Comparison of ENCODE assay signal across 12 cellular contexts in genomic region chr7:70016044-70016770, GRCh38.
A peak's percentile ranks its signal among the peaks of the same experiment; 100 is the strongest.
DNase-seq lines count a peak whose midpoint lies in the region; ATAC-seq and TF ChIP-seq lines count a peak whose summit lies in the region.
"Had no signal": no experiment of that assay in that cellular context is flagged by ENCODE, and none has a peak within 500 bp of the region (broad histone marks: within the 10 kb centered on the region; RNA-seq: fewer than 3 reads in every experiment).

No MANE protein-coding gene starts in this region.

- no peaks in the 10 kb centered on the region for H3K27me3 ChIP-seq in SK-N-SH (ENCODE audit: insufficient read depth)
- H3K27me3 ChIP-seq in esophagus muscularis mucosa = no peaks in the 10 kb centered on the region
- H3K27me3 ChIP-seq: upper lobe of left lung had no signal

- H2AFZ ChIP-seq in SK-N-SH (ENCODE audit: low read depth) = no peak overlapping the region

- peak overlapping the region; percentile 37 for H3K27ac Mint-ChIP-seq in nephron progenitor cell
- H3K27ac Mint-ChIP-seq: activated naive CD4-positive, alpha-beta T cell treated with anti-CD3 and anti-CD28 coated beads, Interleukin-2, amount 50 U/mL, for 72 hours; natural killer cell treated with Interleukin-12 subunit alpha and Interleukin-12 subunit beta and Interleukin-15 and Interleukin-18, amount 100 ng/mL, for 72 hours had no signal

- no peaks in the 10 kb centered on the region for H3K9me3 Mint-ChIP-seq in nephron progenitor cell
- H3K9me3 Mint-ChIP-seq: natural killer cell treated with Interleukin-12 subunit alpha and Interleukin-12 subunit beta and Interleukin-15 and Interleukin-18, amount 100 ng/mL, for 72 hours had no signal

- CTCF ChIA-PET in SK-N-SH (lab: Yijun Ruan, JAX) = interaction anchor here (1.8 kb wide), 1 partner anchor 57 kb away, joined by 5 read pairs; no protein-coding TSS in a partner anchor

- no peak for TF ChIP-seq POLR2A in esophagus muscularis mucosa (IDR thresholded peaks at IDR 0.05; ENCODE audit: low read depth)

- POLR2A ChIA-PET in SK-N-SH (lab: Yijun Ruan, JAX) = no interaction called here

- no peaks in the 10 kb centered on the region for H4K20me1 ChIP-seq in SK-N-SH (ENCODE audit: insufficient read depth)

- intact Hi-C loops in esophagus muscularis mucosa (cut with DNase I) = no loop called here

- H3K9ac ChIP-seq in SK-N-SH = no peak overlapping the region

- H3K4me3 ChIP-seq in AG10803 (ENCODE audit: low read length) (no peak overlapping the region), SK-N-SH (ENCODE audit: low read depth in 2 of 2, low read length in 1 of 2) (0 out of 4 replicates have a peak overlapping the region, but pooled peaks of 1 of the 2 experiments have one; percentile 8), fibroblast of pulmonary artery (replicated peaks; ENCODE audit: low read depth, low read length) (no peak overlapping the region), esophagus muscularis mucosa (no peak overlapping the region)
- H3K4me3 ChIP-seq: upper lobe of left lung had no signal

- no peak for ATAC-seq in GM19328 (IDR thresholded peaks at IDR 0.05; ENCODE audit: unreplicated experiment)
- ATAC-seq: activated naive CD4-positive, alpha-beta T cell treated with anti-CD3 and anti-CD28 coated beads, Interleukin-2, amount 50 U/mL, for 72 hours; natural killer cell treated with Interleukin-12 subunit alpha and Interleukin-12 subunit beta and Interleukin-15 and Interleukin-18, amount 100 ng/mL, for 72 hours had no signal

- H3K4me1 ChIP-seq in SK-N-SH (ENCODE audit: control insufficient read depth in 1 of 2, insufficient read depth in 2 of 2, low read depth in 1 of 2, low read length in 1 of 2) (peaks cover 11 to 17% of the 10 kb centered on the region in 2 experiments; a peak in 3 of 4 replicates), esophagus muscularis mucosa (peaks cover 12 to 29% (median 25%) of the 10 kb centered on the region in 4 donors)
- H3K4me1 ChIP-seq: upper lobe of left lung had no signal

- no peak overlapping the region for H3K4me3 Mint-ChIP-seq in nephron progenitor cell
- H3K4me3 Mint-ChIP-seq: natural killer cell treated with Interleukin-12 subunit alpha and Interleukin-12 subunit beta and Interleukin-15 and Interleukin-18, amount 100 ng/mL, for 72 hours had no signal

- TF ChIP-seq EP300 in SK-N-SH (IDR thresholded peaks at IDR 0.05; ENCODE audit: borderline replicate concordance in 1 of 2, low read depth in 1 of 2, low read length in 1 of 2) (0 out of 4 replicates have a peak, but pooled peaks of 1 of the 2 experiments have one; percentile 43), esophagus muscularis mucosa (IDR thresholded peaks at IDR 0.05) (no peak)

- H3K4me2 ChIP-seq in SK-N-SH = peak overlapping the region; percentile 56

- H3K36me3 Mint-ChIP-seq in nephron progenitor cell (ENCODE audit: low read depth) = no peaks in the 10 kb centered on the region
- H3K36me3 Mint-ChIP-seq: natural killer cell treated with Interleukin-12 subunit alpha and Interleukin-12 subunit beta and Interleukin-15 and Interleukin-18, amount 100 ng/mL, for 72 hours had no signal

- H3K27me3 Mint-ChIP-seq in nephron progenitor cell (ENCODE audit: low read depth, poor library complexity) = no peaks in the 10 kb centered on the region

- H3K4me1 Mint-ChIP-seq in nephron progenitor cell = peaks cover 52% of the 10 kb centered on the region

- H3F3A ChIP-seq in SK-N-SH (replicated peaks; ENCODE audit: insufficient read depth) = peaks cover 9% of the 10 kb centered on the region

- no peaks in the 10 kb centered on the region for H3K9me2 ChIP-seq in SK-N-SH

- no peaks in the 10 kb centered on the region for H3K79me2 ChIP-seq in SK-N-SH (ENCODE audit: insufficient read depth)

- 37% methylated on average over 6 of the region's 6 CpGs for WGBS in SK-N-SH (ENCODE audit: low lambda C conversion rate)
- 52% methylated on average over 6 of the region's 6 CpGs for WGBS in esophagus muscularis mucosa

- H3K36me3 ChIP-seq in SK-N-SH (replicated peaks in 1 of 2; ENCODE audit: control insufficient read depth in 1 of 2, insufficient read depth in 2 of 2, low read length in 1 of 2) (no peaks in the 10 kb centered on the region), esophagus muscularis mucosa (no peaks in the 10 kb centered on the region)
- H3K36me3 ChIP-seq: upper lobe of left lung had no signal

- H3K9me3 ChIP-seq in SK-N-SH (no peaks in the 10 kb centered on the region), esophagus muscularis mucosa (no peaks in the 10 kb centered on the region)
- H3K9me3 ChIP-seq: upper lobe of left lung had no signal

- peak overlapping the region in 1 of 2 experiments; percentile 25; a peak in 1 of 4 replicates for H3K27ac ChIP-seq in SK-N-SH (ENCODE audit: low read depth in 2 of 2, low read length in 1 of 2)
- H3K27ac ChIP-seq in esophagus muscularis mucosa (replicated peaks in 1 of 4) = peak overlapping the region in 2 of 4 donors; percentile 7 to 19
- H3K27ac ChIP-seq: upper lobe of left lung had no signal

- DNase-seq in AG10803 (ENCODE audit: low read depth) (peak; percentile 57), SK-N-SH (no peak), fibroblast of pulmonary artery (ENCODE audit: low read depth) (peak; percentile 88), nephron progenitor cell (no peak), esophagus muscularis mucosa (ENCODE audit: extremely low spot score) (no peak), cortex of kidney (lab: John Stamatoyannopoulos, UW) (no peak)
- DNase-seq in activated CD4-positive, alpha-beta T cell treated with anti-CD3 and anti-CD28 coated beads for 48 hours = no peak
- DNase-seq: effector memory CD4-positive, alpha-beta T cell; upper lobe of left lung had no signal

- TF ChIP-seq CTCF in AG10803 (conservative IDR thresholded peaks at IDR 0.05; ENCODE audit: low read length) (no peak), SK-N-SH (IDR thresholded peaks at IDR 0.05) (no peak), fibroblast of pulmonary artery (IDR thresholded peaks at IDR 0.05; ENCODE audit: low read length, missing control alignments) (no peak), nephron progenitor cell (IDR thresholded peaks at IDR 0.05) (no peak), esophagus muscularis mucosa (IDR thresholded peaks at IDR 0.05) (no peak)

- no peak for TF ChIP-seq RAD21 in SK-N-SH (IDR thresholded peaks at IDR 0.05; ENCODE audit: low read length)

TF ChIP-seq in SK-N-SH, 30 proteins besides CTCF, POLR2A, EP300 and RAD21:
- TF ChIP-seq TCF12 (IDR thresholded peaks at IDR 0.05) (peak; percentile 47; the same call in 1 of the 2 replicates), PBX3 (IDR thresholded peaks at IDR 0.05) (peak; percentile 55), JUND (IDR thresholded peaks at IDR 0.05) (peak; percentile 83), ELF1 (IDR thresholded peaks at IDR 0.05) (no peak), TEAD4 (IDR thresholded peaks at IDR 0.05; ENCODE audit: borderline replicate concordance, insufficient read depth) (0 out of 2 replicates have a peak, but pooled peaks have one; percentile 26), GATA2 (CRISPR knock-in tag; IDR thresholded peaks at IDR 0.05) (no peak), MAX (IDR thresholded peaks at IDR 0.05; ENCODE audit: low read depth) (no peak), FOSL2 (IDR thresholded peaks at IDR 0.05; ENCODE audit: borderline replicate concordance, low read depth) (peak; percentile 86), SIN3A (IDR thresholded peaks at IDR 0.05; ENCODE audit: borderline replicate concordance, low read depth, low read length) (no peak), RFX5 (IDR thresholded peaks at IDR 0.05; ENCODE audit: low read length) (no peak), EZH2phosphoT487 (IDR thresholded peaks at IDR 0.05; ENCODE audit: borderline replicate concordance, low read depth) (no peak), YY1 (IDR thresholded peaks at IDR 0.05; ENCODE audit: low read depth) (no peak), NRF1 (IDR thresholded peaks at IDR 0.05; ENCODE audit: low read depth, low read length) (no peak)
- TF ChIP-seq, protein P1, sequence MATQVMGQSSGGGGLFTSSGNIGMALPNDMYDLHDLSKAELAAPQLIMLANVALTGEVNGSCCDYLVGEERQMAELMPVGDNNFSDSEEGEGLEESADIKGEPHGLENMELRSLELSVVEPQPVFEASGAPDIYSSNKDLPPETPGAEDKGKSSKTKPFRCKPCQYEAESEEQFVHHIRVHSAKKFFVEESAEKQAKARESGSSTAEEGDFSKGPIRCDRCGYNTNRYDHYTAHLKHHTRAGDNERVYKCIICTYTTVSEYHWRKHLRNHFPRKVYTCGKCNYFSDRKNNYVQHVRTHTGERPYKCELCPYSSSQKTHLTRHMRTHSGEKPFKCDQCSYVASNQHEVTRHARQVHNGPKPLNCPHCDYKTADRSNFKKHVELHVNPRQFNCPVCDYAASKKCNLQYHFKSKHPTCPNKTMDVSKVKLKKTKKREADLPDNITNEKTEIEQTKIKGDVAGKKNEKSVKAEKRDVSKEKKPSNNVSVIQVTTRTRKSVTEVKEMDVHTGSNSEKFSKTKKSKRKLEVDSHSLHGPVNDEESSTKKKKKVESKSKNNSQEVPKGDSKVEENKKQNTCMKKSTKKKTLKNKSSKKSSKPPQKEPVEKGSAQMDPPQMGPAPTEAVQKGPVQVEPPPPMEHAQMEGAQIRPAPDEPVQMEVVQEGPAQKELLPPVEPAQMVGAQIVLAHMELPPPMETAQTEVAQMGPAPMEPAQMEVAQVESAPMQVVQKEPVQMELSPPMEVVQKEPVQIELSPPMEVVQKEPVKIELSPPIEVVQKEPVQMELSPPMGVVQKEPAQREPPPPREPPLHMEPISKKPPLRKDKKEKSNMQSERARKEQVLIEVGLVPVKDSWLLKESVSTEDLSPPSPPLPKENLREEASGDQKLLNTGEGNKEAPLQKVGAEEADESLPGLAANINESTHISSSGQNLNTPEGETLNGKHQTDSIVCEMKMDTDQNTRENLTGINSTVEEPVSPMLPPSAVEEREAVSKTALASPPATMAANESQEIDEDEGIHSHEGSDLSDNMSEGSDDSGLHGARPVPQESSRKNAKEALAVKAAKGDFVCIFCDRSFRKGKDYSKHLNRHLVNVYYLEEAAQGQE (IDR thresholded peaks at IDR 0.05; ENCODE audit: low read depth, low read length) = peak; percentile 76; the same call in 1 of the 2 replicates

Comparison
In these comparisons a context has a peak if more than half of its experiments do, and no peak if none do; other contexts are left out.
1. DNase-seq: peak in AG10803 (single experiment) and fibroblast of pulmonary artery (single experiment); none in SK-N-SH (single experiment), nephron progenitor cell (single experiment), esophagus muscularis mucosa (single experiment), cortex of kidney (single experiment) and activated CD4-positive, alpha-beta T cell treated with anti-CD3 and anti-CD28 coated beads for 48 hours (single experiment).